In genomic region chr20:6704132-6704861, GRCh38 we compare ENCODE assay signal across 12 cellular contexts.
DNase-seq lines count a peak whose midpoint lies in the region; ATAC-seq and TF ChIP-seq lines count a peak whose summit lies in the region.
"Had no signal": no experiment of that assay in that cellular context is flagged by ENCODE, and none has a peak within 500 bp of the region (broad histone marks: within the 10 kb centered on the region; RNA-seq: fewer than 3 reads in every experiment).

No MANE protein-coding gene starts in this region.

- no peak overlapping the region for H3K4me3 ChIP-seq in adipocyte (ENCODE audit: low read length)
- H3K4me3 ChIP-seq in right atrium auricular region, result no peak overlapping the region
- no peak overlapping the region for H3K4me3 ChIP-seq in gastrocnemius medialis
- H3K4me3 ChIP-seq in OCI-LY7 (ENCODE audit: low read depth, low read length, poor library complexity, severe bottlenecking), result no peak overlapping the region

- TF ChIP-seq CTCF in right atrium auricular region (IDR thresholded peaks at IDR 0.05) (no peak), gastrocnemius medialis (IDR thresholded peaks at IDR 0.05 in 4 of 5, conservative IDR thresholded peaks at IDR 0.05 in 1 of 5) (no peak), OCI-LY7 (conservative IDR thresholded peaks at IDR 0.05; ENCODE audit: low read length) (no peak)

- H3K79me2 ChIP-seq in OCI-LY7 (ENCODE audit: insufficient read depth, low read depth, low read length), result no peaks in the 10 kb centered on the region

- ATAC-seq in gastrocnemius medialis, result peak; percentile 46 to 55

- H3K9me3 ChIP-seq in adipocyte (ENCODE audit: control insufficient read depth, low read length), result no peaks in the 10 kb centered on the region
- H3K9me3 ChIP-seq in right atrium auricular region, result no peaks in the 10 kb centered on the region
- H3K9me3 ChIP-seq in gastrocnemius medialis, result no peaks in the 10 kb centered on the region
- H3K9me3 ChIP-seq in OCI-LY7 (ENCODE audit: low read length), result no peaks in the 10 kb centered on the region

- H3K4me2 ChIP-seq in OCI-LY7 (ENCODE audit: low read length), result no peak overlapping the region

- H3K4me1 ChIP-seq in adipocyte (ENCODE audit: control insufficient read depth, insufficient read depth, low read length) (peaks cover 33% of the 10 kb centered on the region), right atrium auricular region (peaks cover 0 to 35% of the 10 kb centered on the region in 2 donors), gastrocnemius medialis (peaks cover 0 to 11% of the 10 kb centered on the region in 2 donors), OCI-LY7 (ENCODE audit: insufficient read depth, low read length, poor library complexity, severe bottlenecking) (no peaks in the 10 kb centered on the region)

- POLR2A ChIA-PET in OCI-LY7 (lab: Charles Lee), result interaction anchor here (1.1 kb wide), 1 partner anchor 9 kb away, joined by 3 read pairs; no protein-coding TSS in a partner anchor

- H3K9me3 Mint-ChIP-seq in immature natural killer cell, result peaks cover 0 to 2% (median 0%) of the 10 kb centered on the region in 6 donors

- H3K36me3 Mint-ChIP-seq in immature natural killer cell, result no peaks in the 10 kb centered on the region

- no peaks in the 10 kb centered on the region for H3K27me3 Mint-ChIP-seq in immature natural killer cell (ENCODE audit: low read depth in 3 of 3)

- CTCF ChIA-PET in OCI-LY7 (lab: Charles Lee; ENCODE audit: unreplicated experiment), result no interaction called here

- H3K27ac ChIP-seq in right atrium auricular region (peak overlapping the region; percentile 61 to 76), gastrocnemius medialis (peak overlapping the region; percentile 32 to 61 (median 45)), OCI-LY7 (ENCODE audit: low read depth, low read length, poor library complexity, severe bottlenecking) (no peak overlapping the region)

- H3K27me3 ChIP-seq in adipocyte (replicated peaks; ENCODE audit: control insufficient read depth, insufficient read depth, low read length), result no peaks in the 10 kb centered on the region
- no peaks in the 10 kb centered on the region for H3K27me3 ChIP-seq in right atrium auricular region
- H3K27me3 ChIP-seq in gastrocnemius medialis, result no peaks in the 10 kb centered on the region

- no peaks in the 10 kb centered on the region for H3K36me3 ChIP-seq in adipocyte (ENCODE audit: control insufficient read depth, insufficient read depth, low read length, severe bottlenecking)
- H3K36me3 ChIP-seq in right atrium auricular region, result no peaks in the 10 kb centered on the region
- H3K36me3 ChIP-seq in gastrocnemius medialis, result no peaks in the 10 kb centered on the region
- H3K36me3 ChIP-seq in OCI-LY7 (ENCODE audit: insufficient read depth, low read length), result no peaks in the 10 kb centered on the region

- intact Hi-C loops in gastrocnemius medialis (cut with DNase I; ENCODE audit: low total_unique reads) (no loop called here), OCI-LY7 (cut with micrococcal nuclease; ENCODE audit: unreplicated experiment) (no loop called here)

- in situ Hi-C loops in gastrocnemius medialis (cut with MboI; ENCODE audit: low sequenced_read_pairs in 4 of 4), result no loop called here

- no TSS peak for BruUV-seq in OCI-LY7 (replicated peaks; lab: Mats Ljungman, UMichigan)

- H3K4me1 Mint-ChIP-seq in immature natural killer cell, result peaks cover 39 to 57% of the 10 kb centered on the region in 2 donors

- no peak overlapping the region for H3K27ac Mint-ChIP-seq in immature natural killer cell

- H4K20me1 ChIP-seq in OCI-LY7 (ENCODE audit: insufficient read depth, low read length), result no peaks in the 10 kb centered on the region

- no peak for TF ChIP-seq POLR2A in gastrocnemius medialis (IDR thresholded peaks at IDR 0.05)

- H3K9me2 ChIP-seq in OCI-LY7 (ENCODE audit: insufficient read depth, low read length), result no peaks in the 10 kb centered on the region

- peak; percentile 96 for DNase-seq in DMS53 treated with DMSO at 0.1 percent for 48 hours (lab: John Stamatoyannopoulos, UW; ENCODE audit: unreplicated experiment)
- peak; percentile 15 for DNase-seq in adipocyte (ENCODE audit: low read depth)
- no peak for DNase-seq in right atrium auricular region (ENCODE audit: low spot score)
- no peak for DNase-seq in gastrocnemius medialis
- no peak for DNase-seq in immature natural killer cell
- DNase-seq in occipital lobe (lab: John Stamatoyannopoulos, UW), result no peak
- no peak for DNase-seq in OCI-LY7 (ENCODE audit: low spot score)
- no peak for DNase-seq in T-helper 2 cell
- DNase-seq: activated CD4-positive, CD25-positive, alpha-beta regulatory T cell treated with anti-CD3 and anti-CD28 coated beads, Interleukin-2, amount 50 U/mL, for 72 hours; amygdala; NCI-H526; stimulated activated CD4-positive, alpha-beta T cell treated with anti-CD3 and anti-CD28 coated beads, Interleukin-4, amount 100 ng/mL, for 1 hour had no signal

- no peak overlapping the region for H2AFZ ChIP-seq in OCI-LY7 (ENCODE audit: low read length)

- H3K9ac ChIP-seq in adipocyte (ENCODE audit: low read length), result peak overlapping the region; percentile 40

- no peak overlapping the region for H3K4me3 Mint-ChIP-seq in immature natural killer cell

Comparison
In these comparisons a context has a peak if more than half of its experiments do, and no peak if none do; other contexts are left out.
1. DNase-seq: peak in DMS53 treated with DMSO at 0.1 percent for 48 hours (single experiment) and adipocyte (single experiment); none in right atrium auricular region (single experiment), gastrocnemius medialis (0 of 2), immature natural killer cell (0 of 3), occipital lobe (single experiment), OCI-LY7 (single experiment) and T-helper 2 cell (0 of 5).